ENCODE assay signal across 19 cellular contexts in genomic region chr13:85141425-85141824, GRCh38.
DNase-seq lines count a peak whose midpoint lies in the region; ATAC-seq and TF ChIP-seq lines count a peak whose summit lies in the region.
"Had no signal": no experiment of that assay in that cellular context is flagged by ENCODE, and none has a peak within 500 bp of the region (broad histone marks: within the 10 kb centered on the region; RNA-seq: fewer than 3 reads in every experiment).

No MANE protein-coding gene starts in this region.

- H2AFZ ChIP-seq in GM23338 (no peak overlapping the region), hepatocyte (no peak overlapping the region)

- H3K4me3 ChIP-seq in A673 (ENCODE audit: low read depth, low read length, poor library complexity, severe bottlenecking) (no peak overlapping the region), GM23338 (no peak overlapping the region), hepatocyte (no peak overlapping the region)
- H3K4me3 ChIP-seq: BLaER1, GM12878 had no signal

- no peak overlapping the region for H3K27ac Mint-ChIP-seq in GM23338
- H3K27ac Mint-ChIP-seq: B cell; CD4-positive, CD25-positive, alpha-beta regulatory T cell; CD8-positive, alpha-beta T cell had no signal

- no peak overlapping the region for H3K27ac ChIP-seq in A673 (ENCODE audit: low read depth, low read length, poor library complexity, severe bottlenecking)
- H3K27ac ChIP-seq in GM23338 (ENCODE audit: low read depth): no peak overlapping the region
- peak overlapping the region; percentile 28 for H3K27ac ChIP-seq in hepatocyte
- H3K27ac ChIP-seq: BLaER1, C4-2B had no signal

- no peak overlapping the region for H3K4me3 Mint-ChIP-seq in GM23338
- H3K4me3 Mint-ChIP-seq: B cell; CD4-positive, CD25-positive, alpha-beta regulatory T cell; CD8-positive, alpha-beta T cell had no signal

- peaks cover 15% of the 10 kb centered on the region for H3K4me1 ChIP-seq in A673 (ENCODE audit: insufficient read depth, low read length, poor library complexity, severe bottlenecking)
- H3K4me1 ChIP-seq in GM23338 (ENCODE audit: insufficient read depth): peaks cover 21% of the 10 kb centered on the region
- H3K4me1 ChIP-seq in hepatocyte (ENCODE audit: insufficient read depth): no peaks in the 10 kb centered on the region
- H3K4me1 ChIP-seq: BLaER1, Caco-2 had no signal

- CTCF ChIA-PET in A673 (lab: Charles Lee): no interaction called here

- H3K9me3 Mint-ChIP-seq in GM23338: no peaks in the 10 kb centered on the region

- peaks cover 28% of the 10 kb centered on the region for H3K4me1 Mint-ChIP-seq in GM23338
- H3K4me1 Mint-ChIP-seq: B cell; CD4-positive, CD25-positive, alpha-beta regulatory T cell had no signal

- POLR2A ChIA-PET in A673 (lab: Charles Lee; ENCODE audit: low non-redundant PET): no interaction called here

- H3K9me3 ChIP-seq in A673 (ENCODE audit: low read depth, low read length, poor library complexity, severe bottlenecking) (no peaks in the 10 kb centered on the region), hepatocyte (ENCODE audit: low read depth) (no peaks in the 10 kb centered on the region)
- H3K9me3 ChIP-seq: BLaER1, Caco-2 had no signal

- ATAC-seq in GM23338 (no peak; the same call in 2 of the 3 replicates), HG02885 (IDR thresholded peaks at IDR 0.05; ENCODE audit: poor library complexity, unreplicated experiment) (no peak)
- ATAC-seq: CD8-positive, alpha-beta T cell; GM12878 had no signal

- no TSS peak for BruUV-seq in A673 (replicated peaks; lab: Mats Ljungman, UMichigan)

- no peaks in the 10 kb centered on the region for H3K27me3 ChIP-seq in A673 (replicated peaks; ENCODE audit: insufficient read depth, low read depth, low read length, poor library complexity)
- no peaks in the 10 kb centered on the region for H3K27me3 ChIP-seq in GM23338 (ENCODE audit: insufficient read depth)
- H3K27me3 ChIP-seq in hepatocyte: no peaks in the 10 kb centered on the region
- H3K27me3 ChIP-seq: BLaER1 had no signal

- H3K9me2 ChIP-seq in GM23338 (ENCODE audit: insufficient read depth) (no peaks in the 10 kb centered on the region), hepatocyte (replicated peaks; ENCODE audit: insufficient read depth) (no peaks in the 10 kb centered on the region)

- H4K20me1 ChIP-seq in GM23338 (replicated peaks; ENCODE audit: insufficient read depth) (no peaks in the 10 kb centered on the region), hepatocyte (ENCODE audit: insufficient read depth, poor library complexity, severe bottlenecking) (no peaks in the 10 kb centered on the region)
- H4K20me1 ChIP-seq: BLaER1 had no signal

- H3F3A ChIP-seq in GM23338 (replicated peaks; ENCODE audit: low read depth): no peaks in the 10 kb centered on the region

- 56% methylated on average over 2 of the region's 2 CpGs for WGBS in hepatocyte (ENCODE audit: low lambda C conversion rate, missing lambda C conversion rate)

- no peaks in the 10 kb centered on the region for H3K27me3 Mint-ChIP-seq in GM23338 (ENCODE audit: insufficient read depth, low read depth, poor library complexity)
- H3K27me3 Mint-ChIP-seq: B cell; CD4-positive, CD25-positive, alpha-beta regulatory T cell had no signal

- H3K36me3 Mint-ChIP-seq in GM23338 (ENCODE audit: low read depth): no peaks in the 10 kb centered on the region
- H3K36me3 Mint-ChIP-seq: CD4-positive, CD25-positive, alpha-beta regulatory T cell; CD8-positive, alpha-beta T cell had no signal

- H3K36me3 ChIP-seq in A673 (ENCODE audit: insufficient read depth, low read length, poor library complexity, severe bottlenecking) (no peaks in the 10 kb centered on the region), GM23338 (ENCODE audit: insufficient read depth) (no peaks in the 10 kb centered on the region), hepatocyte (replicated peaks; ENCODE audit: insufficient read depth, low read depth) (no peaks in the 10 kb centered on the region)
- H3K36me3 ChIP-seq: BLaER1 had no signal

- intact Hi-C loops in A673 (cut with micrococcal nuclease; ENCODE audit: unreplicated experiment): no loop called here

- TF ChIP-seq CTCF in A673 (conservative IDR thresholded peaks at IDR 0.05; ENCODE audit: low read depth, low read length) (no peak), GM23338 (conservative IDR thresholded peaks at IDR 0.05; ENCODE audit: low read depth in 2 of 2) (no peak), hepatocyte (IDR thresholded peaks at IDR 0.05; ENCODE audit: poor library complexity) (no peak)

- H3K79me2 ChIP-seq in GM23338 (replicated peaks; ENCODE audit: insufficient read depth) (no peaks in the 10 kb centered on the region), hepatocyte (no peaks in the 10 kb centered on the region)

- no peak overlapping the region for H3K4me2 ChIP-seq in GM23338
- no peak overlapping the region for H3K4me2 ChIP-seq in hepatocyte
- H3K4me2 ChIP-seq: BLaER1 had no signal

- DNase-seq in A673 (ENCODE audit: low spot score): peak; percentile 76
- peak; percentile 13 for DNase-seq in GM23338 (ENCODE audit: low spot score)
- peak; percentile 16 for DNase-seq in hepatocyte (ENCODE audit: low spot score)
- peak; percentile 23 for DNase-seq in retina
- DNase-seq in RKO (ENCODE audit: low spot score): no peak
- DNase-seq: Caco-2; CD4-positive, CD25-positive, alpha-beta regulatory T cell; CD8-positive, alpha-beta T cell; DMS79; EL; GDM1; GOT3; H7; HCEC 1CT had no signal

TF ChIP-seq in GM23338, 12 proteins besides CTCF, POLR2A, EP300 and RAD21 (continues in another document):
- TF ChIP-seq JUNB (IDR thresholded peaks at IDR 0.05; ENCODE audit: unreplicated experiment) (no peak), ZNF331 (CRISPR knock-in tag; IDR thresholded peaks at IDR 0.05; ENCODE audit: low read depth) (no peak), EZH2 (IDR thresholded peaks at IDR 0.05; ENCODE audit: low read depth, unreplicated experiment) (no peak), POLR2AphosphoS5 (IDR thresholded peaks at IDR 0.05; ENCODE audit: low read depth) (no peak), CREB1 (CRISPR knock-in tag; IDR thresholded peaks at IDR 0.05; ENCODE audit: low read depth) (no peak), ZNF462 (CRISPR knock-in tag; IDR thresholded peaks at IDR 0.05) (no peak)
